ENCODE assay signal across 19 cellular contexts in the genomic region with DNA sequence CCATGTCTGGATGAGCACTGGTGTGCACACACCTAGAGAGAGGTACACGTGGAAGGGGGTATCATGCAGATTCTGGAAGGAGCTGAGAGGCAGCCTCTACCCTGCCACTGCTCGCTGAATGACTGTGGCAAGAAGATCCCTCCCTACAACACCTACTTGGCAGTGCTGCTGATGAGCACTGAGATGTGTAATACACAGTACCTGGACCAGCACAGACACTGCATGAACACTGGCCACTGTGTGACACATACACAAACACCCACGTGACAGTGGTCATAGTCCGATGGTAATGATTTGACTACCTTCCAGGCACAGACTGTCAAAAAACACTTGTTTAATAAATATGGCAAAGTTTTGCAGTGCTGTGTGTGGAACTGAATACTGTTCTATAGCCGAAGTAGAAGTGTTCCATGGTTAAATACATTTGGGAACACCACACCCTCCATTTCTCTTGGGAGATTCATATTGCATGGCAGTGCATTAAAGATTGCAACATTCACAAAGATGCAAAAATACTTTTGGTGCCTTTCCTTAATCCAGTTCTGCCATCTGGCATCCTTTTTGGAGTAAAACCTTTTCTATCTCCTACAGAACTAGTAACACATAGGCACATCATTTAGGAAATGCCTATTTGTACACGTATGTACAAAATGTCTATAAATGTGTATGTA. TPM values are rescaled to one million over a fixed set of nuclear protein-coding genes. Genes with fewer than 3 reads are reported as not detected.
DNase-seq lines count a peak whose midpoint lies in the region; ATAC-seq, FAIRE-seq and TF ChIP-seq lines count a peak whose summit lies in the region.
"Had no signal": no experiment of that assay in that cellular context is flagged by ENCODE, and none has a peak within 500 bp of the region (broad histone marks: within the 10 kb centered on the region; RNA-seq: fewer than 3 reads in every experiment).

No MANE protein-coding gene starts in this region.

- DNase-seq in Right ventricle myocardium inferior (ENCODE audit: missing footprints) = no peak
- no peak for DNase-seq in heart left ventricle
- peak; percentile 77 for DNase-seq in adipocyte (ENCODE audit: low read depth)
- DNase-seq in neuronal stem cell (ENCODE audit: low spot score) = no peak
- no peak for DNase-seq in urothelium cell line (ENCODE audit: low spot score)
- no peak for DNase-seq in mesothelial cell of epicardium (ENCODE audit: low spot score in 2 of 2, unreplicated experiment in 2 of 2)
- no peak for DNase-seq in DMS 273 treated with DMSO at 0.1 percent for 48 hours (lab: John Stamatoyannopoulos, UW)
- DNase-seq: Calu3; CD8-positive, alpha-beta T cell; DMS53; DND-41; EL; GOT3; H7; HFFc6 had no signal

- peaks cover 0 to under 1% (median 0%) of the 10 kb centered on the region in 12 donors for H3K9me3 ChIP-seq in heart left ventricle
- no peaks in the 10 kb centered on the region for H3K9me3 ChIP-seq in adipocyte (ENCODE audit: control insufficient read depth, low read length)
- peaks cover 0 to 18% of the 10 kb centered on the region in 2 donors for H3K9me3 ChIP-seq in neuronal stem cell (replicated peaks in 1 of 2; ENCODE audit: control insufficient read depth in 2 of 2, insufficient read depth in 1 of 2, low read depth in 1 of 2, low read length in 2 of 2)

- H3K27me3 Mint-ChIP-seq in mesothelial cell of epicardium (ENCODE audit: low read depth) = no peaks in the 10 kb centered on the region
- H3K27me3 Mint-ChIP-seq: B cell had no signal

- no peak overlapping the region for H3K18ac ChIP-seq in neuronal stem cell (ENCODE audit: low read length)

- peak; percentile 67 for FAIRE-seq in urothelium cell line (lab: Jason Lieb, UNC)
- FAIRE-seq: GM12878 had no signal

- no peak overlapping the region for H2BK5ac ChIP-seq in neuronal stem cell (ENCODE audit: low read length)

- no peak overlapping the region for H2BK15ac ChIP-seq in neuronal stem cell (ENCODE audit: low read length)

- H2AK5ac ChIP-seq in neuronal stem cell (ENCODE audit: low read depth, low read length) = no peak overlapping the region

- no peak overlapping the region for H3K4ac ChIP-seq in neuronal stem cell (ENCODE audit: low read length)

- H3K4me3 ChIP-seq in heart left ventricle (no peak overlapping the region), adipocyte (ENCODE audit: low read length) (no peak overlapping the region), neuronal stem cell (ENCODE audit: low read length in 2 of 2) (no peak overlapping the region)
- H3K4me3 ChIP-seq: BLaER1 treated with 17β-estradiol and CSF1 and Interleukin-3, amounts not matched to agents 10 nM and 100 nM; GM12878 had no signal

- ATAC-seq in Right ventricle myocardium inferior = peak; percentile 13
- ATAC-seq in heart left ventricle = no peak
- ATAC-seq: CD8-positive, alpha-beta T cell; GM12878; HCT116 had no signal

- no peaks in the 10 kb centered on the region for H3K79me1 ChIP-seq in neuronal stem cell (ENCODE audit: low read depth, low read length)

- H4K91ac ChIP-seq in neuronal stem cell (ENCODE audit: low read depth, low read length, poor library complexity) = no peak overlapping the region

- H3K23ac ChIP-seq in neuronal stem cell (ENCODE audit: low read depth, low read length, poor library complexity) = peak overlapping the region; percentile 21

- H3K14ac ChIP-seq in neuronal stem cell (ENCODE audit: low read length) = no peak overlapping the region

- H3K27ac ChIP-seq in heart left ventricle = no peak overlapping the region
- no peak overlapping the region for H3K27ac ChIP-seq in neuronal stem cell (replicated peaks; ENCODE audit: low read length)
- H3K27ac ChIP-seq: BLaER1 treated with 17β-estradiol and CSF1 and Interleukin-3, amounts not matched to agents 10 nM and 100 nM had no signal

- WGBS in heart left ventricle, 4 donors = 89 to 97% (median 95%) methylated on average over 5 to 6 of the region's 6 CpGs
- no CpG with 5 or more reads among the region's 6 CpGs for WGBS in neuronal stem cell (ENCODE audit: extremely low coverage in 2 of 2, insufficient read length in 2 of 2, insufficient replicate concordance in 1 of 2), 2 donors

- no peak overlapping the region for H3K9ac ChIP-seq in adipocyte (ENCODE audit: low read length)
- H3K9ac ChIP-seq in neuronal stem cell (ENCODE audit: low read depth, low read length, poor library complexity) = no peak overlapping the region
- H3K9ac ChIP-seq: BLaER1 treated with 17β-estradiol and CSF1 and Interleukin-3, amounts not matched to agents 10 nM and 100 nM had no signal

- no peak overlapping the region for H3K4me2 ChIP-seq in neuronal stem cell (ENCODE audit: insufficient read depth, low read length, poor library complexity, severe bottlenecking)
- H3K4me2 ChIP-seq: BLaER1 treated with 17β-estradiol and CSF1 and Interleukin-3, amounts not matched to agents 10 nM and 100 nM had no signal

- H2BK12ac ChIP-seq in neuronal stem cell (ENCODE audit: low read length) = no peak overlapping the region

- H3K27me3 ChIP-seq in heart left ventricle (no peaks in the 10 kb centered on the region), adipocyte (replicated peaks; ENCODE audit: control insufficient read depth, insufficient read depth, low read length) (no peaks in the 10 kb centered on the region), neuronal stem cell (ENCODE audit: control insufficient read depth in 3 of 3, insufficient read depth in 3 of 3, low read depth in 1 of 3, low read length in 3 of 3) (no peaks in the 10 kb centered on the region)
- H3K27me3 ChIP-seq: BLaER1 treated with 17β-estradiol and CSF1 and Interleukin-3, amounts not matched to agents 10 nM and 100 nM had no signal

- no peak overlapping the region for H3K27ac Mint-ChIP-seq in mesothelial cell of epicardium
- H3K27ac Mint-ChIP-seq: B cell; CD8-positive, alpha-beta T cell; HFFc6 had no signal

- intact Hi-C loops in Right ventricle myocardium inferior (cut with DNase I) = no loop called here
- intact Hi-C loops in heart left ventricle (cut with DNase I) = no loop called here

- no peak overlapping the region for H2BK120ac ChIP-seq in neuronal stem cell (ENCODE audit: low read depth, low read length)

- H3K9me3 Mint-ChIP-seq in mesothelial cell of epicardium = peaks cover 16% of the 10 kb centered on the region
- H3K9me3 Mint-ChIP-seq: CD8-positive, alpha-beta T cell had no signal

- TF ChIP-seq CTCF in heart left ventricle (IDR thresholded peaks at IDR 0.05) (no peak), mesothelial cell of epicardium (IDR thresholded peaks at IDR 0.05; ENCODE audit: unreplicated experiment) (no peak)

- no peak overlapping the region for H3K4me3 Mint-ChIP-seq in mesothelial cell of epicardium
- H3K4me3 Mint-ChIP-seq: B cell; CD8-positive, alpha-beta T cell; HFFc6 had no signal

- H4K8ac ChIP-seq in neuronal stem cell (ENCODE audit: low read depth, low read length) = no peak overlapping the region

- H3K36me3 Mint-ChIP-seq in mesothelial cell of epicardium = peaks cover 71% of the 10 kb centered on the region

- H3K4me1 ChIP-seq in heart left ventricle (no peaks in the 10 kb centered on the region), adipocyte (ENCODE audit: control insufficient read depth, insufficient read depth, low read length) (no peaks in the 10 kb centered on the region), neuronal stem cell (ENCODE audit: control insufficient read depth in 2 of 2, insufficient read depth in 1 of 2, low read depth in 1 of 2, low read length in 2 of 2) (no peaks in the 10 kb centered on the region)
- H3K4me1 ChIP-seq: BLaER1 treated with 17β-estradiol and CSF1 and Interleukin-3, amounts not matched to agents 10 nM and 100 nM had no signal

- peaks cover 0 to 79% (median 64%) of the 10 kb centered on the region in 9 donors for H3K36me3 ChIP-seq in heart left ventricle
- peaks cover 64% of the 10 kb centered on the region for H3K36me3 ChIP-seq in adipocyte (ENCODE audit: control insufficient read depth, insufficient read depth, low read length, severe bottlenecking)
- peaks cover 15 to 59% of the 10 kb centered on the region in 2 donors for H3K36me3 ChIP-seq in neuronal stem cell (replicated peaks in 1 of 2; ENCODE audit: control insufficient read depth in 2 of 2, insufficient read depth in 2 of 2, low read length in 2 of 2)

- no peak overlapping the region for H2AFZ ChIP-seq in neuronal stem cell (ENCODE audit: low read length)

- no peaks in the 10 kb centered on the region for H3K4me1 Mint-ChIP-seq in mesothelial cell of epicardium

- no peak for TF ChIP-seq POLR2A in heart left ventricle (IDR thresholded peaks at IDR 0.05)

RNA-seq across cellular contexts. Expression of gene MRPS5, which starts 29.6 kb away (rescaled TPM):
- total RNA-seq in Right ventricle myocardium inferior = 77.2 TPM
- 10 to 100 TPM; 52.4 to 80.0 (median 69.7) TPM for total RNA-seq in heart left ventricle
- 100 to 1,000 TPM in 1 of 2 donors, 10 to 100 TPM in 1; 95.9 to 116 TPM for polyA plus RNA-seq in heart left ventricle
- polyA plus RNA-seq in neuronal stem cell (2013, experiment 1 of 2) = 67.1 TPM
- 65.8 TPM for polyA plus RNA-seq in neuronal stem cell (2013, experiment 2 of 2)
- 45.2 to 47.6 TPM (median 45.8 TPM) in 3 replicates for total RNA-seq in mesothelial cell of epicardium
